Comparison of ENCODE assay signal across 2 cellular contexts in genomic region chr3:42790714-42791229, GRCh38.
TF ChIP-seq lines count a peak whose summit lies in the region.

No MANE protein-coding gene starts in this region.

TF ChIP-seq in GM12878, 131 proteins besides CTCF, POLR2A, EP300 and RAD21:
- no peak for TF ChIP-seq IRF4 (IDR thresholded peaks at IDR 0.05; ENCODE audit: low read depth, low read length)

TF ChIP-seq in WTC11, 78 proteins besides CTCF, POLR2A, EP300 and RAD21:
- TF ChIP-seq NR3C1 (CRISPR knock-in tag; conservative IDR thresholded peaks at IDR 0.05; ENCODE audit: low read depth) (no peak), ETV6 (CRISPR knock-in tag; IDR thresholded peaks at IDR 0.05) (no peak), ATF3 (CRISPR knock-in tag; conservative IDR thresholded peaks at IDR 0.05) (no peak), ELF4 (CRISPR knock-in tag; IDR thresholded peaks at IDR 0.05; ENCODE audit: low read depth) (no peak), ZNF512 (CRISPR knock-in tag; IDR thresholded peaks at IDR 0.05; ENCODE audit: borderline replicate concordance) (no peak), MXD4 (CRISPR knock-in tag; IDR thresholded peaks at IDR 0.05; ENCODE audit: borderline replicate concordance) (no peak), EMX1 (CRISPR knock-in tag; IDR thresholded peaks at IDR 0.05) (no peak), KAT7 (CRISPR knock-in tag; IDR thresholded peaks at IDR 0.05; ENCODE audit: borderline replicate concordance) (no peak), ZSCAN18 (CRISPR knock-in tag; IDR thresholded peaks at IDR 0.05) (no peak), PREB (CRISPR knock-in tag; IDR thresholded peaks at IDR 0.05; ENCODE audit: borderline replicate concordance) (no peak), ZNF425 (CRISPR knock-in tag; conservative IDR thresholded peaks at IDR 0.05) (no peak), ARID4B (CRISPR knock-in tag; IDR thresholded peaks at IDR 0.05; ENCODE audit: borderline replicate concordance) (no peak), ZNF121 (CRISPR knock-in tag; IDR thresholded peaks at IDR 0.05) (no peak)
